In the genomic region with DNA sequence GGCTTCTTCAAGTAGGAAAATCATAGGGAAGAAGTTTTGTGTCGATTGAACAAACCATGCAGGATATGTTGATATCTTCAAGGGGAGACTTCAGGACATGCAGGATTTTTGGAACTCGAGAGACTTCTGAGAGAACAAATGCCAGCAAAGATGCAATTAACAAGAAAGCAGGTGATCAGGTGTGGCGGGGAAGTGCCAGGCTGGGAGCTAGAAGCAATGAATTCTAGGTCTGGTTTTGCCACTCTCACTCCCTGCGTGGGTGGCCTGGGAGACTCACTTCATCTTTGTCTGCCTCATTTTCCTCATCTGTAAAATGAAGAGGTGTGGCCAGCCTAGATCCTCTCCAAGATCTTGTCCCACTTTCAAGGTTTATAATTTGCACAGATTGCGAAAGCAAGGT, we compare ENCODE assay signal across 23 cellular contexts. TPM values are rescaled to one million over a fixed set of nuclear protein-coding genes. Genes with fewer than 3 reads are reported as not detected.
DNase-seq lines count a peak whose midpoint lies in the region; ATAC-seq, FAIRE-seq and TF ChIP-seq lines count a peak whose summit lies in the region.
"Had no signal": no experiment of that assay in that cellular context is flagged by ENCODE, and none has a peak within 500 bp of the region (broad histone marks: within the 10 kb centered on the region; RNA-seq: fewer than 3 reads in every experiment).

No MANE protein-coding gene starts in this region.

- no peaks in the 10 kb centered on the region for H3K36me3 Mint-ChIP-seq in GM23338 (ENCODE audit: low read depth)
- H3K36me3 Mint-ChIP-seq: CD14-positive monocyte; CD4-positive, alpha-beta memory T cell had no signal

- H3K4me2 ChIP-seq in GM23338: no peak overlapping the region
- H3K4me2 ChIP-seq in keratinocyte (ENCODE audit: control insufficient read depth, extremely low read depth, insufficient read depth, low read depth, low read length): peak overlapping the region; percentile 79
- H3K4me2 ChIP-seq: BLaER1 had no signal

- TF ChIP-seq CTCF in GM23338 (conservative IDR thresholded peaks at IDR 0.05; ENCODE audit: low read depth in 2 of 2) (no peak), RWPE1 (conservative IDR thresholded peaks at IDR 0.05; ENCODE audit: low read depth) (no peak), epithelial cell of esophagus (IDR thresholded peaks at IDR 0.05; ENCODE audit: insufficient read depth, low read depth, low read length, missing control alignments) (no peak), keratinocyte (optimal IDR thresholded peaks at IDR 0.05 in 1 of 3, IDR thresholded peaks at IDR 0.05 in 1 of 3, conservative IDR thresholded peaks at IDR 0.05 in 1 of 3; ENCODE audit: extremely low read depth in 1 of 3, insufficient read depth in 2 of 3, low read length in 3 of 3) (no peak)

- POLR2A ChIA-PET in RWPE1 (lab: Yijun Ruan, JAX; ENCODE audit: low non-redundant PET): no interaction called here

- H4K20me1 ChIP-seq in GM23338 (replicated peaks; ENCODE audit: insufficient read depth): no peaks in the 10 kb centered on the region
- peaks cover 48% of the 10 kb centered on the region for H4K20me1 ChIP-seq in keratinocyte (ENCODE audit: control insufficient read depth, extremely low read depth, insufficient read depth, low read length)
- H4K20me1 ChIP-seq: BLaER1 had no signal

- peaks cover 2% of the 10 kb centered on the region for H3K9me1 ChIP-seq in keratinocyte (ENCODE audit: control insufficient read depth, extremely low read depth, insufficient read depth, low read length)

- no peak overlapping the region for H3K4me3 Mint-ChIP-seq in GM23338
- H3K4me3 Mint-ChIP-seq: CD14-positive monocyte; CD4-positive, alpha-beta memory T cell had no signal

- H3K27ac ChIP-seq in GM23338 (ENCODE audit: low read depth) (no peak overlapping the region), RWPE1 (peak overlapping the region; percentile 65), keratinocyte (ENCODE audit: control insufficient read depth, insufficient read depth, low read length) (peak overlapping the region; percentile 100)
- H3K27ac ChIP-seq: BLaER1, GM23248 had no signal

- H3K9ac ChIP-seq in keratinocyte (ENCODE audit: control insufficient read depth, extremely low read depth, insufficient read depth, low read length): peak overlapping the region; percentile 100
- H3K9ac ChIP-seq: BLaER1, GM23248 had no signal

- no peaks in the 10 kb centered on the region for H3K9me3 Mint-ChIP-seq in GM23338
- H3K9me3 Mint-ChIP-seq: CD14-positive monocyte; CD4-positive, alpha-beta memory T cell had no signal

- no peak for DNase-seq in GM23338 (ENCODE audit: low spot score)
- DNase-seq in RWPE1 (ENCODE audit: low spot score): no peak
- peak; percentile 55 for DNase-seq in epithelial cell of esophagus (ENCODE audit: low read depth)
- DNase-seq in keratinocyte (ENCODE audit: low read depth, low spot score): no peak
- no peak for DNase-seq in OCI-M2 (lab: John Stamatoyannopoulos, UW; ENCODE audit: unreplicated experiment)
- DNase-seq in SK-N-DZ (ENCODE audit: low spot score): no peak
- DNase-seq in activated CD4-positive, CD25-positive, alpha-beta regulatory T cell treated with anti-CD3 and anti-CD28 coated beads, Interleukin-2, amount 50 U/mL, for 72 hours: no peak
- DNase-seq: 8988T; CD4-positive, alpha-beta memory T cell; DMS153; DMS79; GDM1; GM23248; HCEC 1CT had no signal

- peak overlapping the region; percentile 35; the same call in 1 of the 2 replicates for H2AFZ ChIP-seq in GM23338
- no peak overlapping the region for H2AFZ ChIP-seq in keratinocyte (ENCODE audit: control insufficient read depth, low read length)
- H2AFZ ChIP-seq: GM23248 had no signal

- no peaks in the 10 kb centered on the region for H3K9me2 ChIP-seq in GM23338 (ENCODE audit: insufficient read depth)

- CTCF ChIA-PET in RWPE1 (lab: Yijun Ruan, JAX): interaction anchor here (0.6 kb wide), 1 partner anchor 13 kb away, joined by 3 read pairs; no protein-coding TSS in a partner anchor

- H3K79me2 ChIP-seq in GM23338 (replicated peaks; ENCODE audit: insufficient read depth) (no peaks in the 10 kb centered on the region), keratinocyte (ENCODE audit: control insufficient read depth, insufficient read depth, low read length) (peaks cover 82% of the 10 kb centered on the region)

- H3K4me1 Mint-ChIP-seq in GM23338: no peaks in the 10 kb centered on the region; the same call in 2 of the 3 replicates
- H3K4me1 Mint-ChIP-seq: CD4-positive, alpha-beta memory T cell had no signal

- no peaks in the 10 kb centered on the region for H3K9me3 ChIP-seq in keratinocyte (ENCODE audit: control insufficient read depth, low read depth, low read length)
- H3K9me3 ChIP-seq: BLaER1 had no signal

- H3K4me1 ChIP-seq in GM23338 (ENCODE audit: insufficient read depth) (no peaks in the 10 kb centered on the region), keratinocyte (ENCODE audit: control insufficient read depth, extremely low read depth, insufficient read depth, low read length) (peaks cover 41% of the 10 kb centered on the region)
- H3K4me1 ChIP-seq: BLaER1 had no signal

- no peaks in the 10 kb centered on the region for H3F3A ChIP-seq in GM23338 (replicated peaks; ENCODE audit: low read depth)

- dilution Hi-C loops in keratinocyte (cut with MboI; ENCODE audit: extremely low pct_ligation_motif_present, low sequenced_read_pairs): no loop called here

- H3K27me3 ChIP-seq in GM23338 (ENCODE audit: insufficient read depth): no peaks in the 10 kb centered on the region
- no peaks in the 10 kb centered on the region for H3K27me3 ChIP-seq in keratinocyte (ENCODE audit: control insufficient read depth, extremely low read depth, insufficient read depth, low read length)
- H3K27me3 ChIP-seq: BLaER1 had no signal

- peak; percentile 56 for FAIRE-seq in keratinocyte (lab: Jason Lieb, UNC)
- FAIRE-seq: GM12892, GM18507, H54, HTR-8/SVneo had no signal

- H3K4me3 ChIP-seq in GM23338 (no peak overlapping the region), epithelial cell of esophagus (ENCODE audit: low read length) (peak overlapping the region; percentile 63), keratinocyte (ENCODE audit: control insufficient read depth in 2 of 3, extremely low read depth in 1 of 3, insufficient read depth in 2 of 3, low read depth in 1 of 3, low read length in 3 of 3) (peak overlapping the region; percentile 79 to 98 (median 96))
- H3K4me3 ChIP-seq: BLaER1, GM23248 had no signal

- ATAC-seq in GM23338: no peak
- no peak for ATAC-seq in HG03342 (IDR thresholded peaks at IDR 0.05; ENCODE audit: unreplicated experiment)

- no peak overlapping the region for H3K27ac Mint-ChIP-seq in GM23338
- H3K27ac Mint-ChIP-seq: CD14-positive monocyte; CD4-positive, alpha-beta memory T cell had no signal

- H3K27me3 Mint-ChIP-seq in GM23338 (ENCODE audit: insufficient read depth, low read depth, poor library complexity): peaks cover 5% of the 10 kb centered on the region

- no peaks in the 10 kb centered on the region for H3K36me3 ChIP-seq in GM23338 (ENCODE audit: insufficient read depth)
- H3K36me3 ChIP-seq in keratinocyte (ENCODE audit: control insufficient read depth in 2 of 2, extremely low read depth in 1 of 2, insufficient read depth in 2 of 2, low read length in 2 of 2): peaks cover 21 to 69% of the 10 kb centered on the region in 2 experiments
- H3K36me3 ChIP-seq: BLaER1 had no signal

TF ChIP-seq in GM23338, 12 proteins besides CTCF, POLR2A, EP300 and RAD21 (continues in another document):
- no peak for TF ChIP-seq JUNB (IDR thresholded peaks at IDR 0.05; ENCODE audit: unreplicated experiment)
- no peak for TF ChIP-seq ETS1 (IDR thresholded peaks at IDR 0.05)
- no peak for TF ChIP-seq EZH2phosphoT487 (IDR thresholded peaks at IDR 0.05; ENCODE audit: unreplicated experiment)

RNA-seq across cellular contexts. Expression of gene SERPINB5, which starts 3.1 kb away (rescaled TPM):
- total RNA-seq in GM23338 (2014; rRNA removed; shearing (Covaris generic)): not detected in 2 replicates
- polyA plus RNA-seq in GM23338 (2016; fragmentation: Nextera tagmentation; extraction: Ambion mirVana) (0.16 TPM in 1 of 2 replicates, not detected in the other), keratinocyte (473 to 1,046 TPM (median 833 TPM) in 3 replicates)
- 893 TPM for polyA plus RNA-seq in keratinocyte (2011; ENCODE audit: low read depth)
- 409 and 854 TPM in 2 replicates for polyA plus RNA-seq in keratinocyte (2011; cell fraction: cytosol; rRNA removed)
- 649 and 704 TPM in 2 replicates for polyA plus RNA-seq in keratinocyte (2011; cell fraction: nucleus; rRNA removed)
- polyA plus RNA-seq in keratinocyte (2012; ENCODE audit: low replicate concordance): 411 and 634 TPM in 2 replicates
- polyA minus RNA-seq in keratinocyte: 161 to 710 TPM (median 697 TPM) in 3 replicates
- polyA minus RNA-seq in keratinocyte (2011; cell fraction: cytosol; rRNA and poly(A)+ RNA removed): 416 TPM
- 521 and 945 TPM in 2 replicates for polyA minus RNA-seq in keratinocyte (2011; cell fraction: nucleus; rRNA and poly(A)+ RNA removed)
- not detected in 2 replicates for polyA plus RNA-seq in SK-N-DZ (2014; cell fraction: cytosol; rRNA removed)
- not detected in 2 replicates for polyA plus RNA-seq in SK-N-DZ (2014; cell fraction: nucleus; rRNA removed)
- total RNA-seq: CD4-positive, alpha-beta memory T cell; Daoy; GM23248 had no signal
- polyA plus RNA-seq: AG04450; CD14-positive monocyte; CD4-positive, alpha-beta memory T cell; GM23248 had no signal

RNA-seq across cellular contexts. Expression of gene VPS4B, which starts 57.5 kb away (rescaled TPM):
- total RNA-seq in GM23338 (2014; rRNA removed; shearing (Covaris generic)): 30.2 and 34.4 TPM in 2 replicates
- polyA plus RNA-seq in GM23338 (2016; fragmentation: Nextera tagmentation; extraction: Ambion mirVana) (43.5 and 49.4 TPM in 2 replicates), keratinocyte (45.7 to 65.3 TPM (median 54.9 TPM) in 3 replicates)
- 311 TPM for polyA plus RNA-seq in keratinocyte (2011; ENCODE audit: low read depth)
- 39.0 and 67.0 TPM in 2 replicates for polyA plus RNA-seq in keratinocyte (2011; cell fraction: cytosol; rRNA removed)
- polyA plus RNA-seq in keratinocyte (2011; cell fraction: nucleus; rRNA removed): 43.0 and 57.6 TPM in 2 replicates
- 52.6 and 69.5 TPM in 2 replicates for polyA plus RNA-seq in keratinocyte (2012; ENCODE audit: low replicate concordance)
- polyA minus RNA-seq in keratinocyte: 24.1 to 38.5 TPM (median 36.9 TPM) in 3 replicates
- polyA minus RNA-seq in keratinocyte (2011; cell fraction: cytosol; rRNA and poly(A)+ RNA removed): 78.7 TPM
- 47.6 and 68.5 TPM in 2 replicates for polyA minus RNA-seq in keratinocyte (2011; cell fraction: nucleus; rRNA and poly(A)+ RNA removed)
- polyA plus RNA-seq in SK-N-DZ (2014; cell fraction: cytosol; rRNA removed): 20.6 and 20.8 TPM in 2 replicates
- 7.0 and 11.5 TPM in 2 replicates for polyA plus RNA-seq in SK-N-DZ (2014; cell fraction: nucleus; rRNA removed)

Comparison
In these comparisons a context has a peak if more than half of its experiments do, and no peak if none do; other contexts are left out.
1. RNA of gene SERPINB5, which starts 3.1 kb away (polyA plus RNA-seq): 409 to 1,046 TPM in keratinocyte; 0.16 TPM in GM23338; every median in the first group is over 100 times any median in the second.